In genomic region chr11:47460571-47461235, GRCh38 we compare ENCODE assay signal across 17 cellular contexts. TPM values are rescaled to one million over a fixed set of nuclear protein-coding genes. Genes with fewer than 3 reads are reported as not detected.
DNase-seq lines count a peak whose midpoint lies in the region; ATAC-seq and TF ChIP-seq lines count a peak whose summit lies in the region.
"Had no signal": no experiment of that assay in that cellular context is flagged by ENCODE, and none has a peak within 500 bp of the region (broad histone marks: within the 10 kb centered on the region; RNA-seq: fewer than 3 reads in every experiment).

No MANE protein-coding gene starts in this region.

- H3K4me1 Mint-ChIP-seq in CD8-positive, alpha-beta memory T cell, result peaks cover 0 to 5% (median 0%) of the 10 kb centered on the region in 3 donors
- H3K4me1 Mint-ChIP-seq in HFFc6 (ENCODE audit: low read depth) (peaks cover 29% of the 10 kb centered on the region), memory B cell (peaks cover 4% of the 10 kb centered on the region)
- no peaks in the 10 kb centered on the region for H3K4me1 Mint-ChIP-seq in activated T-helper 2 cell treated with anti-CD3 and anti-CD28 coated beads, Interferon-gamma antibody, Interleukin-2, Interleukin-4, amounts not matched to agents 10 μg/mL and 5 μg/mL and 100 μg/mL, durations not matched to agents 14 hours and 24 hours and 36 hours (ENCODE audit: low read depth)

- no peaks in the 10 kb centered on the region for H3K9me3 ChIP-seq in CD8-positive, alpha-beta memory T cell (ENCODE audit: low read length)
- H3K9me3 ChIP-seq in SJCRH30 (replicated peaks), result no peaks in the 10 kb centered on the region
- H3K9me3 ChIP-seq: BE2C, thoracic aorta had no signal

- intact Hi-C loops in activated T-helper 2 cell treated with anti-CD3 and anti-CD28 coated beads, Interferon-gamma antibody, Interleukin-2, Interleukin-4, amounts not matched to agents 10 μg/mL and 5 μg/mL and 100 μg/mL, durations not matched to agents 14 hours and 24 hours and 36 hours (cut with micrococcal nuclease), result no loop called here

- H3K36me3 Mint-ChIP-seq in CD8-positive, alpha-beta memory T cell, result peaks cover 0 to 38% (median 1%) of the 10 kb centered on the region in 3 donors
- H3K36me3 Mint-ChIP-seq in HFFc6 (ENCODE audit: low read depth), result peaks cover 5% of the 10 kb centered on the region
- H3K36me3 Mint-ChIP-seq in activated T-helper 2 cell treated with anti-CD3 and anti-CD28 coated beads, Interferon-gamma antibody, Interleukin-2, Interleukin-4, amounts not matched to agents 10 μg/mL and 5 μg/mL and 100 μg/mL, durations not matched to agents 14 hours and 24 hours and 36 hours (ENCODE audit: low read depth), result peaks cover 6% of the 10 kb centered on the region
- peaks cover 3% of the 10 kb centered on the region for H3K36me3 Mint-ChIP-seq in memory B cell

- H3K27me3 ChIP-seq in CD8-positive, alpha-beta memory T cell (ENCODE audit: insufficient read depth, low read length, poor library complexity, severe bottlenecking), result no peaks in the 10 kb centered on the region
- no peaks in the 10 kb centered on the region for H3K27me3 ChIP-seq in SJCRH30
- H3K27me3 ChIP-seq: BE2C had no signal

- peak overlapping the region in 5 of 8 donors; percentile 12 to 88 (median 64) for H3K27ac Mint-ChIP-seq in CD8-positive, alpha-beta memory T cell
- peak overlapping the region; percentile 65 for H3K27ac Mint-ChIP-seq in HFFc6
- peak overlapping the region; percentile 65 for H3K27ac Mint-ChIP-seq in activated T-helper 2 cell treated with anti-CD3 and anti-CD28 coated beads, Interferon-gamma antibody, Interleukin-2, Interleukin-4, amounts not matched to agents 10 μg/mL and 5 μg/mL and 100 μg/mL, durations not matched to agents 14 hours and 24 hours and 36 hours
- H3K27ac Mint-ChIP-seq in memory B cell, result peak overlapping the region; percentile 56

- H3K27me3 Mint-ChIP-seq in CD8-positive, alpha-beta memory T cell, result peaks cover 0 to 2% of the 10 kb centered on the region in 2 donors
- peaks cover 7% of the 10 kb centered on the region; the same call in 1 of the 2 replicates for H3K27me3 Mint-ChIP-seq in HFFc6 (ENCODE audit: insufficient read depth)
- H3K27me3 Mint-ChIP-seq in activated T-helper 2 cell treated with anti-CD3 and anti-CD28 coated beads, Interferon-gamma antibody, Interleukin-2, Interleukin-4, amounts not matched to agents 10 μg/mL and 5 μg/mL and 100 μg/mL, durations not matched to agents 14 hours and 24 hours and 36 hours (ENCODE audit: low read depth), result no peaks in the 10 kb centered on the region
- H3K27me3 Mint-ChIP-seq in memory B cell, result no peaks in the 10 kb centered on the region
- H3K27me3 Mint-ChIP-seq: progenitor cell of endocrine pancreas had no signal

- no peak for ATAC-seq in memory B cell (ENCODE audit: low read depth)

- H3K4me3 Mint-ChIP-seq in CD8-positive, alpha-beta memory T cell, result no peak overlapping the region
- H3K4me3 Mint-ChIP-seq in HFFc6 (no peak overlapping the region), memory B cell (no peak overlapping the region)
- no peak overlapping the region for H3K4me3 Mint-ChIP-seq in activated T-helper 2 cell treated with anti-CD3 and anti-CD28 coated beads, Interferon-gamma antibody, Interleukin-2, Interleukin-4, amounts not matched to agents 10 μg/mL and 5 μg/mL and 100 μg/mL, durations not matched to agents 14 hours and 24 hours and 36 hours (ENCODE audit: low read depth)

- no peak overlapping the region for H3K4me3 ChIP-seq in CD8-positive, alpha-beta memory T cell (ENCODE audit: low read length)
- no peak overlapping the region for H3K4me3 ChIP-seq in SJCRH30
- H3K4me3 ChIP-seq: thoracic aorta had no signal

- DNase-seq in CD8-positive, alpha-beta memory T cell, result no peak
- DNase-seq in HFFc6 (peak; percentile 34), memory B cell (ENCODE audit: low spot score in 2 of 2) (no peak), SJCRH30 (no peak), NCI-H1105 treated with DMSO at 0.1 percent for 48 hours (lab: John Stamatoyannopoulos, UW) (no peak), cortex of kidney (lab: John Stamatoyannopoulos, UW) (no peak)
- no peak for DNase-seq in activated T-helper 2 cell treated with anti-CD3 and anti-CD28 coated beads, Interferon-gamma antibody, Interleukin-2, Interleukin-4, amounts not matched to agents 10 μg/mL and 5 μg/mL and 100 μg/mL, durations not matched to agents 14 hours and 24 hours and 36 hours (ENCODE audit: low spot score)
- DNase-seq: activated CD4-positive, alpha-beta T cell treated with anti-CD3 and anti-CD28 coated beads for 1 hour; BE2C; DMS53; Karpas-422; NCI-H226; small intestine; stimulated activated CD4-positive, alpha-beta T cell treated with anti-CD3 and anti-CD28 coated beads, Interleukin-4, amount 100 ng/mL, for 4 hours had no signal

- no peak for TF ChIP-seq CTCF in HFFc6 (IDR thresholded peaks at IDR 0.05)

- H3K36me3 ChIP-seq in CD8-positive, alpha-beta memory T cell (ENCODE audit: insufficient read depth, low read length), result no peaks in the 10 kb centered on the region
- peaks cover 8% of the 10 kb centered on the region for H3K36me3 ChIP-seq in SJCRH30
- H3K36me3 ChIP-seq: BE2C had no signal

- CTCF ChIA-PET in CD8-positive, alpha-beta memory T cell (lab: Charles Lee), result no interaction called here

- POLR2A ChIA-PET in CD8-positive, alpha-beta memory T cell (lab: Charles Lee), result no interaction called here

- no peaks in the 10 kb centered on the region for H3K4me1 ChIP-seq in CD8-positive, alpha-beta memory T cell (ENCODE audit: insufficient read depth, low read length)
- no peaks in the 10 kb centered on the region; the same call in 1 of the 2 replicates for H3K4me1 ChIP-seq in SJCRH30
- H3K4me1 ChIP-seq: BE2C had no signal

- no peaks in the 10 kb centered on the region for H3K9me3 Mint-ChIP-seq in CD8-positive, alpha-beta memory T cell
- H3K9me3 Mint-ChIP-seq in HFFc6, result no peaks in the 10 kb centered on the region
- no peaks in the 10 kb centered on the region for H3K9me3 Mint-ChIP-seq in activated T-helper 2 cell treated with anti-CD3 and anti-CD28 coated beads, Interferon-gamma antibody, Interleukin-2, Interleukin-4, amounts not matched to agents 10 μg/mL and 5 μg/mL and 100 μg/mL, durations not matched to agents 14 hours and 24 hours and 36 hours
- no peaks in the 10 kb centered on the region for H3K9me3 Mint-ChIP-seq in memory B cell

- no peak overlapping the region for H3K27ac ChIP-seq in CD8-positive, alpha-beta memory T cell (ENCODE audit: low read depth, low read length)
- H3K27ac ChIP-seq in SJCRH30, result no peak overlapping the region
- H3K27ac ChIP-seq: thoracic aorta had no signal

RNA-seq across cellular contexts. Expression of gene RAPSN, which starts 11.8 kb away (rescaled TPM):
- total RNA-seq in CD8-positive, alpha-beta memory T cell, result under 1 TPM; 0.29 to 0.79 TPM
- polyA plus RNA-seq in CD8-positive, alpha-beta memory T cell, result not detected
- under 1 TPM in 1 of 6 experiments, not detected in 5; 0.22 TPM for total RNA-seq in HFFc6 (2021; fragmentation: NEBNext Ultra II Directional; extraction: Animal tissue kit (Norgen Biotek cat#: 25700))
- total RNA-seq in activated T-helper 2 cell treated with anti-CD3 and anti-CD28 coated beads, Interferon-gamma antibody, Interleukin-2, Interleukin-4, amounts not matched to agents 10 μg/mL and 5 μg/mL and 100 μg/mL, durations not matched to agents 14 hours and 24 hours and 36 hours, result 0.18 and 1.3 TPM in 2 replicates
- total RNA-seq in SJCRH30 (2014; rRNA removed; shearing (Covaris generic)), result 91.3 and 93.5 TPM in 2 replicates
- total RNA-seq: frontal cortex had no signal

RNA-seq across cellular contexts. Expression of gene PSMC3, which starts 34.5 kb away (rescaled TPM):
- total RNA-seq in CD8-positive, alpha-beta memory T cell, result 100 to 1,000 TPM; 200 to 219 TPM
- 118 TPM for polyA plus RNA-seq in CD8-positive, alpha-beta memory T cell
- total RNA-seq in HFFc6 (2021; fragmentation: NEBNext Ultra II Directional; extraction: Animal tissue kit (Norgen Biotek cat#: 25700)), result 100 to 1,000 TPM; 161 to 238 (median 220) TPM
- 214 and 219 TPM in 2 replicates for total RNA-seq in activated T-helper 2 cell treated with anti-CD3 and anti-CD28 coated beads, Interferon-gamma antibody, Interleukin-2, Interleukin-4, amounts not matched to agents 10 μg/mL and 5 μg/mL and 100 μg/mL, durations not matched to agents 14 hours and 24 hours and 36 hours
- total RNA-seq in SJCRH30 (2014; rRNA removed; shearing (Covaris generic)), result 236 and 258 TPM in 2 replicates

RNA-seq across cellular contexts. Expression of gene SLC39A13, which starts 52.3 kb away (rescaled TPM):
- 10 to 100 TPM; 20.2 to 23.4 TPM for total RNA-seq in CD8-positive, alpha-beta memory T cell
- 39.4 TPM for polyA plus RNA-seq in CD8-positive, alpha-beta memory T cell
- total RNA-seq in HFFc6 (2021; fragmentation: NEBNext Ultra II Directional; extraction: Animal tissue kit (Norgen Biotek cat#: 25700)), result 100 to 1,000 TPM in 2 of 6 experiments, 10 to 100 TPM in 4; 78.2 to 126 (median 86.4) TPM
- 12.5 and 15.2 TPM in 2 replicates for total RNA-seq in activated T-helper 2 cell treated with anti-CD3 and anti-CD28 coated beads, Interferon-gamma antibody, Interleukin-2, Interleukin-4, amounts not matched to agents 10 μg/mL and 5 μg/mL and 100 μg/mL, durations not matched to agents 14 hours and 24 hours and 36 hours
- 17.3 and 24.4 TPM in 2 replicates for total RNA-seq in SJCRH30 (2014; rRNA removed; shearing (Covaris generic))

Comparison
In these comparisons a context has a peak if more than half of its experiments do, and no peak if none do; other contexts are left out.
1. RNA of gene RAPSN, which starts 11.8 kb away (total RNA-seq): 91.3 to 93.5 TPM in SJCRH30; 0.29 to 0.79 TPM in CD8-positive, alpha-beta memory T cell, 0.18 to 1.3 TPM in activated T-helper 2 cell treated with anti-CD3 and anti-CD28 coated beads, Interferon-gamma antibody, Interleukin-2, Interleukin-4, amounts not matched to agents 10 μg/mL and 5 μg/mL and 100 μg/mL, durations not matched to agents 14 hours and 24 hours and 36 hours and 0.22 TPM in HFFc6; every median in the first group is over 10 times any median in the second.
2. Peak in every context shown above with its lines, with median percentiles within 50 percentile points of each other: H3K27ac Mint-ChIP-seq.